8 cellular contexts compared by ENCODE assay signal in genomic region chr3:61250784-61251173, GRCh38. TPM values are rescaled to one million over a fixed set of nuclear protein-coding genes. Genes with fewer than 3 reads are reported as not detected.
A peak's percentile ranks its signal among the peaks of the same experiment; 100 is the strongest.
DNase-seq lines count a peak whose midpoint lies in the region; ATAC-seq, FAIRE-seq and TF ChIP-seq lines count a peak whose summit lies in the region.

No MANE protein-coding gene starts in this region.

- no peaks in the 10 kb centered on the region for H3K9me3 ChIP-seq in NT2/D1 (ENCODE audit: insufficient read depth, low read length)
- H3K9me3 ChIP-seq in K562 (replicated peaks; ENCODE audit: control insufficient read depth, insufficient read depth, low read depth, low read length), result no peaks in the 10 kb centered on the region

- H4K20me1 ChIP-seq in K562 (replicated peaks; ENCODE audit: control insufficient read depth, insufficient read depth, low read length), result no peaks in the 10 kb centered on the region

- intact Hi-C loops in K562 (cut with micrococcal nuclease), result no loop called here

- no peak for TF ChIP-seq EP300 in K562 (IDR thresholded peaks at IDR 0.05; ENCODE audit: low read length)

- no peak for TF ChIP-seq CTCF in GM12865 (IDR thresholded peaks at IDR 0.05; ENCODE audit: insufficient read depth, low read depth, low read length, missing control alignments)
- TF ChIP-seq CTCF in K562 (IDR thresholded peaks at IDR 0.05 in 2 of 3, conservative IDR thresholded peaks at IDR 0.05 in 1 of 3; ENCODE audit: insufficient read depth in 2 of 3, low read depth in 1 of 3, low read length in 3 of 3), result no peak

- H3K4me1 ChIP-seq in NT2/D1 (ENCODE audit: insufficient read depth, insufficient read length), result no peaks in the 10 kb centered on the region
- H3K4me1 ChIP-seq in K562 (replicated peaks in 1 of 2; ENCODE audit: control insufficient read depth in 2 of 2, insufficient read depth in 2 of 2, low read length in 2 of 2), result peaks cover 2 to 7% of the 10 kb centered on the region in 2 experiments; a peak in 3 of 5 replicates

- H3K4me2 ChIP-seq in K562 (ENCODE audit: insufficient read depth, low read length), result peak overlapping the region; percentile 87

- H3K27me3 ChIP-seq in NT2/D1 (ENCODE audit: insufficient read depth, insufficient read length) (no peaks in the 10 kb centered on the region), K562 (ENCODE audit: control insufficient read depth in 2 of 2, insufficient read depth in 2 of 2, low read length in 2 of 2) (no peaks in the 10 kb centered on the region)

- peak; percentile 68 for DNase-seq in GM12865 (ENCODE audit: low read depth)
- no peak for DNase-seq in NT2/D1 (ENCODE audit: low read depth, low spot score)
- peak; percentile 11 to 50 (median 18) for DNase-seq in K562 (ENCODE audit: extremely low read depth in 1 of 4, low spot score in 3 of 4)
- peak; percentile 35 for DNase-seq in inferior parietal cortex (ENCODE audit: extremely low spot score)
- peak; percentile 39 for DNase-seq in stimulated activated CD4-positive, alpha-beta T cell treated with anti-CD3 and anti-CD28 coated beads, Interleukin-1b, Interleukin-23, amount 100 ng/mL, for 48 hours

- H3K9ac ChIP-seq in NT2/D1 (ENCODE audit: insufficient read length, low read depth) (peak overlapping the region; percentile 76), K562 (ENCODE audit: insufficient read depth in 1 of 2, low read depth in 2 of 2, low read length in 2 of 2) (peak overlapping the region; percentile 82 to 90)

- peaks cover 15% of the 10 kb centered on the region for H3K79me2 ChIP-seq in K562 (ENCODE audit: control insufficient read depth, insufficient read depth, low read length)

- no peaks in the 10 kb centered on the region for H3K9me1 ChIP-seq in K562 (ENCODE audit: control insufficient read depth, insufficient read depth, low read length)

- POLR2A ChIA-PET in K562 (lab: Yijun Ruan, JAX), result interaction anchor here (0.7 kb wide), 1 partner anchor 932 kb away, joined by 3 read pairs; no protein-coding TSS in a partner anchor

- BruUV-seq in K562 (replicated peaks; lab: Mats Ljungman, UMichigan), result TSS peak; percentile 77

- peak overlapping the region; percentile 77 for H3K27ac ChIP-seq in K562 (ENCODE audit: extremely low read depth, low read depth, low read length)

- peak overlapping the region; percentile 98 for H2AFZ ChIP-seq in K562 (ENCODE audit: low read depth, low read length)

- peak; percentile 84 for FAIRE-seq in K562 (lab: Jason Lieb, UNC)

- no peak for TF ChIP-seq RAD21 in K562 (CRISPR knock-in tag; conservative IDR thresholded peaks at IDR 0.05 in 1 of 2, IDR thresholded peaks at IDR 0.05 in 1 of 2)

- peak; percentile 64 for ATAC-seq in K562
- ATAC-seq in GM18498 (IDR thresholded peaks at IDR 0.05; ENCODE audit: unreplicated experiment), result no peak
- ATAC-seq in HG02678 (IDR thresholded peaks at IDR 0.05; ENCODE audit: unreplicated experiment), result no peak
- ATAC-seq in GM19467 (IDR thresholded peaks at IDR 0.05; ENCODE audit: unreplicated experiment), result no peak

- TF ChIP-seq POLR2A in K562 (conservative IDR thresholded peaks at IDR 0.05), result no peak

- WGBS in K562 (ENCODE audit: insufficient coverage, low coverage, missing lambda C conversion rate), result 2% methylated on average over 14 of the region's 21 CpGs

- H3K4me3 ChIP-seq in GM12865 (ENCODE audit: low read depth, low read length) (peak overlapping the region; percentile 91), NT2/D1 (ENCODE audit: insufficient read length, low read depth) (peak overlapping the region; percentile 77), K562 (peak overlapping the region; percentile 74)

- CTCF ChIA-PET in K562 (lab: Yijun Ruan, JAX; ENCODE audit: low intra/inter-chr PET ratio), result no interaction called here

- H3K36me3 ChIP-seq in NT2/D1 (ENCODE audit: insufficient read depth, insufficient read length, low read length), result no peaks in the 10 kb centered on the region
- no peaks in the 10 kb centered on the region for H3K36me3 ChIP-seq in K562 (ENCODE audit: control insufficient read depth, insufficient read depth, low read length)

- in situ Hi-C loops in K562 (cut with MboI), result loop anchor here (25.0 kb wide), 1 partner anchor 1138 kb away; no protein-coding TSS in a partner anchor

TF ChIP-seq in K562, 482 proteins besides CTCF, POLR2A, EP300 and RAD21 (continues in another document):
- TF ChIP-seq EP400 (IDR thresholded peaks at IDR 0.05) (peak; percentile 59), BHLHE40 (IDR thresholded peaks at IDR 0.05; ENCODE audit: low read length) (0 out of 2 replicates have a peak, but pooled peaks have one; percentile 50)
- TF ChIP-seq, protein P1, sequence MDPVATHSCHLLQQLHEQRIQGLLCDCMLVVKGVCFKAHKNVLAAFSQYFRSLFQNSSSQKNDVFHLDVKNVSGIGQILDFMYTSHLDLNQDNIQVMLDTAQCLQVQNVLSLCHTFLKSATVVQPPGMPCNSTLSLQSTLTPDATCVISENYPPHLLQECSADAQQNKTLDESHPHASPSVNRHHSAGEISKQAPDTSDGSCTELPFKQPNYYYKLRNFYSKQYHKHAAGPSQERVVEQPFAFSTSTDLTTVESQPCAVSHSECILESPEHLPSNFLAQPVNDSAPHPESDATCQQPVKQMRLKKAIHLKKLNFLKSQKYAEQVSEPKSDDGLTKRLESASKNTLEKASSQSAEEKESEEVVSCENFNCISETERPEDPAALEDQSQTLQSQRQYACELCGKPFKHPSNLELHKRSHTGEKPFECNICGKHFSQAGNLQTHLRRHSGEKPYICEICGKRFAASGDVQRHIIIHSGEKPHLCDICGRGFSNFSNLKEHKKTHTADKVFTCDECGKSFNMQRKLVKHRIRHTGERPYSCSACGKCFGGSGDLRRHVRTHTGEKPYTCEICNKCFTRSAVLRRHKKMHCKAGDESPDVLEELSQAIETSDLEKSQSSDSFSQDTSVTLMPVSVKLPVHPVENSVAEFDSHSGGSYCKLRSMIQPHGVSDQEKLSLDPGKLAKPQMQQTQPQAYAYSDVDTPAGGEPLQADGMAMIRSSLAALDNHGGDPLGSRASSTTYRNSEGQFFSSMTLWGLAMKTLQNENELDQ (CRISPR knock-in tag; IDR thresholded peaks at IDR 0.05; ENCODE audit: borderline replicate concordance), result no peak

RNA-seq across cellular contexts. Expression of gene FHIT, which starts 0.5 kb away (rescaled TPM):
- total RNA-seq in K562 (2011; cell fraction: chromatin; rRNA removed; ENCODE audit: low replicate concordance), result 20.8 and 44.5 TPM in 2 replicates
- total RNA-seq in K562 (2011; cell fraction: nucleolus; rRNA removed), result 9.0 and 13.6 TPM in 2 replicates
- total RNA-seq in K562 (2011; cell fraction: nucleoplasm; rRNA removed), result 26.4 and 37.9 TPM in 2 replicates
- total RNA-seq in K562 (2014; rRNA removed) (2.0 and 3.9 TPM in 2 replicates), K562 (2014; rRNA removed; fragmentation: Illumina TruSeq; extraction: Trizol) (6.1 and 6.9 TPM in 2 replicates), K562 (2015; rRNA removed; fragmentation: Illumina TruSeq; extraction: Trizol) (7.2 and 9.1 TPM in 2 replicates), K562 (2021) (6.3 and 10.9 TPM in 2 replicates)
- polyA plus RNA-seq in K562 (2011; rRNA removed) (1.7 and 2.5 TPM in 2 replicates), K562 (2014; fragmentation: Illumina TruSeq; extraction: Trizol) (4.3 and 5.0 TPM in 2 replicates), K562 (2014; fragmentation: Nextera tagmentation; extraction: Ambion mirVana) (1 to 10 TPM; 3.6 to 4.3 TPM), K562 (2014; rRNA removed) (3.3 and 4.6 TPM in 2 replicates)
- polyA plus RNA-seq in K562 (2011; cell fraction: cytosol; rRNA removed), result 0.30 and 1.2 TPM in 2 replicates
- 5.8 and 7.3 TPM in 2 replicates for polyA plus RNA-seq in K562 (2011; cell fraction: nucleus; rRNA removed)
- polyA plus RNA-seq in K562 (2012), result 6.8 and 17.1 TPM in 2 replicates
- polyA minus RNA-seq in K562 (2011; rRNA and poly(A)+ RNA removed), result 3.2 and 3.4 TPM in 2 replicates
- 0.95 TPM in 1 of 2 replicates, not detected in the other for polyA minus RNA-seq in K562 (2011; cell fraction: cytosol; rRNA and poly(A)+ RNA removed)
- polyA minus RNA-seq in K562 (2011; cell fraction: nucleus; rRNA and poly(A)+ RNA removed), result 11.8 and 12.4 TPM in 2 replicates
